Comparison of ENCODE assay signal across 2 cellular contexts in genomic region chr10:129784286-129784685, GRCh38.
A peak's percentile ranks its signal among the peaks of the same experiment; 100 is the strongest.
TF ChIP-seq lines count a peak whose summit lies in the region.

No MANE protein-coding gene starts in this region.

TF ChIP-seq in IMR-90, 13 proteins besides CTCF, POLR2A, EP300 and RAD21:
- TF ChIP-seq, protein P1, sequence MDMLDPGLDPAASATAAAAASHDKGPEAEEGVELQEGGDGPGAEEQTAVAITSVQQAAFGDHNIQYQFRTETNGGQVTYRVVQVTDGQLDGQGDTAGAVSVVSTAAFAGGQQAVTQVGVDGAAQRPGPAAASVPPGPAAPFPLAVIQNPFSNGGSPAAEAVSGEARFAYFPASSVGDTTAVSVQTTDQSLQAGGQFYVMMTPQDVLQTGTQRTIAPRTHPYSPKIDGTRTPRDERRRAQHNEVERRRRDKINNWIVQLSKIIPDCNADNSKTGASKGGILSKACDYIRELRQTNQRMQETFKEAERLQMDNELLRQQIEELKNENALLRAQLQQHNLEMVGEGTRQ (IDR thresholded peaks at IDR 0.05; ENCODE audit: low read depth, low read length) = peak; percentile 41
- TF ChIP-seq RCOR1 (IDR thresholded peaks at IDR 0.05; ENCODE audit: insufficient replicate concordance, low read length) = no peak
- no peak for TF ChIP-seq FOS (IDR thresholded peaks at IDR 0.05; ENCODE audit: low read depth, low read length)
- no peak for TF ChIP-seq MAFK (IDR thresholded peaks at IDR 0.05; ENCODE audit: low read depth, low read length)
- no peak for TF ChIP-seq MAZ (IDR thresholded peaks at IDR 0.05; ENCODE audit: borderline replicate concordance, low read depth, low read length)

TF ChIP-seq in K562, 482 proteins besides CTCF, POLR2A, EP300 and RAD21:
- TF ChIP-seq SUPT5H (IDR thresholded peaks at IDR 0.05) (no peak), RAD51 (IDR thresholded peaks at IDR 0.05; ENCODE audit: borderline replicate concordance, low read depth) (peak; percentile 87), KAT8 (IDR thresholded peaks at IDR 0.05; ENCODE audit: low read depth) (no peak), USF1 (CRISPR knock-in tag; IDR thresholded peaks at IDR 0.05) (peak; percentile 48), CBFA2T2 (conservative IDR thresholded peaks at IDR 0.05) (peak; percentile 60), ZKSCAN1 (IDR thresholded peaks at IDR 0.05; ENCODE audit: low read depth, low read length) (no peak)
- TF ChIP-seq, protein P1 (CRISPR knock-in tag; IDR thresholded peaks at IDR 0.05) = peak; percentile 55
- TF ChIP-seq, protein P2, sequence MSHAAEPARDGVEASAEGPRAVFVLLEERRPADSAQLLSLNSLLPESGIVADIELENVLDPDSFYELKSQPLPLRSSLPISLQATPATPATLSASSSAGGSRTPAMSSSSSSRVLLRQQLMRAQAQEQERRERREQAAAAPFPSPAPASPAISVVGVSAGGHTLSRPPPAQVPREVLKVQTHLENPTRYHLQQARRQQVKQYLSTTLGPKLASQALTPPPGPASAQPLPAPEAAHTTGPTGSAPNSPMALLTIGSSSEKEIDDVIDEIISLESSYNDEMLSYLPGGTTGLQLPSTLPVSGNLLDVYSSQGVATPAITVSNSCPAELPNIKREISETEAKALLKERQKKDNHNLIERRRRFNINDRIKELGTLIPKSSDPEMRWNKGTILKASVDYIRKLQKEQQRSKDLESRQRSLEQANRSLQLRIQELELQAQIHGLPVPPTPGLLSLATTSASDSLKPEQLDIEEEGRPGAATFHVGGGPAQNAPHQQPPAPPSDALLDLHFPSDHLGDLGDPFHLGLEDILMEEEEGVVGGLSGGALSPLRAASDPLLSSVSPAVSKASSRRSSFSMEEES (CRISPR knock-in tag; IDR thresholded peaks at IDR 0.05) = peak; percentile 74
- TF ChIP-seq, protein P3, sequence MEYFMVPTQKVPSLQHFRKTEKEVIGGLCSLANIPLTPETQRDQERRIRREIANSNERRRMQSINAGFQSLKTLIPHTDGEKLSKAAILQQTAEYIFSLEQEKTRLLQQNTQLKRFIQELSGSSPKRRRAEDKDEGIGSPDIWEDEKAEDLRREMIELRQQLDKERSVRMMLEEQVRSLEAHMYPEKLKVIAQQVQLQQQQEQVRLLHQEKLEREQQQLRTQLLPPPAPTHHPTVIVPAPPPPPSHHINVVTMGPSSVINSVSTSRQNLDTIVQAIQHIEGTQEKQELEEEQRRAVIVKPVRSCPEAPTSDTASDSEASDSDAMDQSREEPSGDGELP (CRISPR knock-in tag; IDR thresholded peaks at IDR 0.05; ENCODE audit: borderline replicate concordance) = peak; percentile 23; the same call in 1 of the 2 replicates
